In the genomic region with DNA sequence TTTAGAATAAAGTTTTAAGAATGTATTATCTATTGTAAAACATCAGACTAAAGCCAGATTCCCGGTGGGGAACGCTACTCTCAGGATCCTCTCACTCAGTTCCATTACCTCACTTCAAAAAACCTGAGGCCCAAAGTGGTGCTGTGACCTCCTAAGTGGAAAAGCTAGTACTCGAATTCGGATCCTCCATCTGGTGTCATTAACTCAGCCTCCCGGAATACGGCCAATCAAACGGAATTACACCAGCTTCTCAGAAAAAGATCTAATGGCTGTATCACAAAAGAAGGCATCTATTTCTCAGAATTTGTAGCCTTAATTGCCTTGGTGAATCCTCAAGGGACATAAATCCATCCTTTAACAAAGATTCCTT, we compare ENCODE assay signal across 9 cellular contexts. TPM values are rescaled to one million over a fixed set of nuclear protein-coding genes. Genes with fewer than 3 reads are reported as not detected.
DNase-seq lines count a peak whose midpoint lies in the region; ATAC-seq, FAIRE-seq and TF ChIP-seq lines count a peak whose summit lies in the region.
"Had no signal": no experiment of that assay in that cellular context is flagged by ENCODE, and none has a peak within 500 bp of the region (broad histone marks: within the 10 kb centered on the region; RNA-seq: fewer than 3 reads in every experiment).

No MANE protein-coding gene starts in this region.

- H3K4me3 ChIP-seq in GM12865 (ENCODE audit: low read depth, low read length) = peak overlapping the region; percentile 58
- H3K4me3 ChIP-seq in foreskin fibroblast (ENCODE audit: low read depth in 1 of 2, low read length in 2 of 2) = peak overlapping the region; percentile 85 to 86
- peak overlapping the region; percentile 92 for H3K4me3 ChIP-seq in retinal pigment epithelial cell (ENCODE audit: low read length)

- no peak for TF ChIP-seq POLR2A in GM12891 (IDR thresholded peaks at IDR 0.05; ENCODE audit: low read depth, low read length)

- no peak for TF ChIP-seq CTCF in GM12865 (IDR thresholded peaks at IDR 0.05; ENCODE audit: insufficient read depth, low read depth, low read length, missing control alignments)
- no peak for TF ChIP-seq CTCF in foreskin fibroblast (IDR thresholded peaks at IDR 0.05; ENCODE audit: low read depth, low read length)
- TF ChIP-seq CTCF in retinal pigment epithelial cell (conservative IDR thresholded peaks at IDR 0.05; ENCODE audit: low read depth, low read length) = no peak

- peak; percentile 9 for ATAC-seq in SK-N-SH treated with all-trans-retinoic acid at 6 μM for 48 hours

- no peak for FAIRE-seq in GM12891 (lab: Jason Lieb, UNC)
- FAIRE-seq: islet of Langerhans had no signal

- DNase-seq in A172 (ENCODE audit: low spot score) (peak; percentile 13), GM12865 (ENCODE audit: low read depth) (no peak), foreskin fibroblast (no peak), retinal pigment epithelial cell (ENCODE audit: low read depth) (no peak), GM12891 (ENCODE audit: insufficient read length, low spot score) (no peak), T-helper 9 cell (no peak), amniotic stem cell (lab: John Stamatoyannopoulos, UW) (no peak)

TF ChIP-seq in SK-N-SH treated with all-trans-retinoic acid at 6 μM for 48 hours, 23 proteins besides CTCF, POLR2A, EP300 and RAD21:
- TF ChIP-seq OSR1 (CRISPR knock-in tag; IDR thresholded peaks at IDR 0.05) = no peak
- TF ChIP-seq, protein P1, sequence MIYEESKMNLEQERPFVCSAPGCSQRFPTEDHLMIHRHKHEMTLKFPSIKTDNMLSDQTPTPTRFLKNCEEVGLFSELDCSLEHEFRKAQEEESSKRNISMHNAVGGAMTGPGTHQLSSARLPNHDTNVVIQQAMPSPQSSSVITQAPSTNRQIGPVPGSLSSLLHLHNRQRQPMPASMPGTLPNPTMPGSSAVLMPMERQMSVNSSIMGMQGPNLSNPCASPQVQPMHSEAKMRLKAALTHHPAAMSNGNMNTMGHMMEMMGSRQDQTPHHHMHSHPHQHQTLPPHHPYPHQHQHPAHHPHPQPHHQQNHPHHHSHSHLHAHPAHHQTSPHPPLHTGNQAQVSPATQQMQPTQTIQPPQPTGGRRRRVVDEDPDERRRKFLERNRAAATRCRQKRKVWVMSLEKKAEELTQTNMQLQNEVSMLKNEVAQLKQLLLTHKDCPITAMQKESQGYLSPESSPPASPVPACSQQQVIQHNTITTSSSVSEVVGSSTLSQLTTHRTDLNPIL (CRISPR knock-in tag; IDR thresholded peaks at IDR 0.05; ENCODE audit: low read depth) = no peak
- TF ChIP-seq RARB (CRISPR knock-in tag; IDR thresholded peaks at IDR 0.05) = no peak

TF ChIP-seq in GM12891, 5 proteins besides CTCF, POLR2A, EP300 and RAD21:
- TF ChIP-seq POU2F2 (IDR thresholded peaks at IDR 0.05; ENCODE audit: low read depth, low read length) = no peak
- TF ChIP-seq SPI1 (IDR thresholded peaks at IDR 0.05; ENCODE audit: low read depth, low read length) = no peak
- no peak for TF ChIP-seq POLR2AphosphoS5 (IDR thresholded peaks at IDR 0.05; ENCODE audit: low read depth, low read length)
- no peak for TF ChIP-seq TAF1 (IDR thresholded peaks at IDR 0.05; ENCODE audit: low read depth, low read length)
- TF ChIP-seq PAX5 (IDR thresholded peaks at IDR 0.05; ENCODE audit: insufficient read depth, low read length, severe bottlenecking) = no peak

RNA-seq across cellular contexts. Expression of gene ACAD11, which starts 0.6 kb away (rescaled TPM):
- total RNA-seq in A172 (2014; rRNA removed; shearing (Covaris generic)) = 10.9 and 17.7 TPM in 2 replicates
- polyA plus RNA-seq in GM12891 (2012; ENCODE audit: low read depth, missing spikeins) = 12.8 TPM

RNA-seq across cellular contexts. Expression of gene UBA5, which starts 1.1 kb away (rescaled TPM):
- total RNA-seq in A172 (2014; rRNA removed; shearing (Covaris generic)) = 40.1 and 56.6 TPM in 2 replicates
- polyA plus RNA-seq in GM12891 (2012; ENCODE audit: low read depth, missing spikeins) = 31.2 TPM
